25 cellular contexts compared by ENCODE assay signal in the genomic region with DNA sequence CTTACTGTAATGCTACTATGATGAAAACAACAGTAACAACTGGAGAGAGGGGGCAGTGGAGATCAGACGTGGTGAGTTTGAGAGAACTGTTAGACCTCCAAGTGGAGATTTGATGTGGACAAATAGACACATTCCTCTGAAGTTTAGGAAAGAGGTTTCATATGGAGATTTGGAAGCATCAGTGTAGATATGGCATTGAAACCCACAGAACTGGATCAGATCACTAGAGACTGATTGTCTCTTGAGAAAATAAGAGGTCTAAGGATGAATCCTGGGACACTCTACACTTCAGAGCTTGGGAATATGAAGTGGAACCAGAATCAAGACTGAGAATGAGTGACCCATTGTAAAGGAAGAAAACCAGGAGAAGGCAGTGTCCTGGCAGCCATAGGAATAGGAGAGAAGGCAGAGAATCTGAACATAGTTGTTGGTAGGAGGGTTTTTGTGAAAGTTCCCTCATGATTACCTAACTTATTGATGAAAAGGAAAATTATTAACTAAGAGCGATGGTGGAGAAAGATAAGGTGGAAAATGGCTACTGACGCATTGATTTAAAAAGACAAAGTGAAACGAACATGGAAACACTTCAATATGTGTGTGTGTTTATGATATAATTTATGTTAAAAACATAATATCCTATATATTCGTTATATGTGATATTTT. TPM values are rescaled to one million over a fixed set of nuclear protein-coding genes. Genes with fewer than 3 reads are reported as not detected.
DNase-seq lines count a peak whose midpoint lies in the region; ATAC-seq, FAIRE-seq and TF ChIP-seq lines count a peak whose summit lies in the region.
"Had no signal": no experiment of that assay in that cellular context is flagged by ENCODE, and none has a peak within 500 bp of the region (broad histone marks: within the 10 kb centered on the region; RNA-seq: fewer than 3 reads in every experiment).

No MANE protein-coding gene starts in this region.

- H3K4me1 ChIP-seq in right lobe of liver (peaks cover 0 to 19% (median 5%) of the 10 kb centered on the region in 4 donors), small intestine (ENCODE audit: control insufficient read depth in 2 of 2, insufficient read depth in 1 of 2, low read depth in 1 of 2, low read length in 1 of 2) (no peaks in the 10 kb centered on the region), colonic mucosa (no peaks in the 10 kb centered on the region)
- H3K4me1 ChIP-seq: A549, BE2C had no signal

- ATAC-seq in left lobe of liver (peak; percentile 73), right lobe of liver (peak; percentile 77 to 91 (median 80))
- ATAC-seq: A549, GM12878, HCT116 had no signal

- TF ChIP-seq POLR2A in H54 (IDR thresholded peaks at IDR 0.05; ENCODE audit: low read depth, low read length) (no peak), right lobe of liver (IDR thresholded peaks at IDR 0.05) (no peak)

- H3K27ac ChIP-seq in right lobe of liver: peak overlapping the region; percentile 47 to 86 (median 85)
- H3K27ac ChIP-seq in small intestine (ENCODE audit: low read depth in 1 of 2, low read length in 1 of 2): no peak overlapping the region
- no peak overlapping the region for H3K27ac ChIP-seq in colonic mucosa
- H3K27ac ChIP-seq: A549; BLaER1 treated with 17β-estradiol and CSF1 and Interleukin-3, amounts not matched to agents 10 nM and 100 nM; GM23248 had no signal

- DNase-seq in H54 (ENCODE audit: insufficient read length, low spot score) (no peak), left lobe of liver (ENCODE audit: low spot score) (no peak), right lobe of liver (no peak), small intestine (peak; percentile 9), NCI-H1694 (lab: John Stamatoyannopoulos, UW) (no peak), GM03348 (ENCODE audit: low spot score) (no peak), colonic mucosa (no peak)
- DNase-seq: 8988T; ACHN; AML-193; BE2C; CD4-positive, alpha-beta memory T cell; COR-L47; DMS153; DND-41; GM23248; H9 had no signal

- H3K36me3 ChIP-seq in right lobe of liver (no peaks in the 10 kb centered on the region), small intestine (ENCODE audit: control insufficient read depth in 2 of 2, insufficient read depth in 2 of 2, low read length in 2 of 2) (no peaks in the 10 kb centered on the region), colonic mucosa (no peaks in the 10 kb centered on the region)
- H3K36me3 ChIP-seq: BE2C; BLaER1 treated with 17β-estradiol and CSF1 and Interleukin-3, amounts not matched to agents 10 nM and 100 nM had no signal

- H3K27me3 ChIP-seq in right lobe of liver (no peaks in the 10 kb centered on the region), small intestine (ENCODE audit: control insufficient read depth in 2 of 2, insufficient read depth in 2 of 2, low read length in 2 of 2) (no peaks in the 10 kb centered on the region), colonic mucosa (no peaks in the 10 kb centered on the region)
- H3K27me3 ChIP-seq: BE2C; BLaER1 treated with 17β-estradiol and CSF1 and Interleukin-3, amounts not matched to agents 10 nM and 100 nM had no signal

- H3K9ac ChIP-seq in colonic mucosa (ENCODE audit: low read depth in 2 of 2, low read length in 2 of 2): no peak overlapping the region
- H3K9ac ChIP-seq: BLaER1 treated with 17β-estradiol and CSF1 and Interleukin-3, amounts not matched to agents 10 nM and 100 nM; GM23248 had no signal

- FAIRE-seq in H54 (lab: Jason Lieb, UNC) (peak; percentile 48), small intestine (lab: Jason Lieb, UNC) (no peak)
- FAIRE-seq: A549, G401.6, GM12878, GM19239, H1 had no signal

- H3K4me3 ChIP-seq in right lobe of liver (no peak overlapping the region), small intestine (ENCODE audit: low read depth in 1 of 2, low read length in 2 of 2) (no peak overlapping the region), colonic mucosa (no peak overlapping the region)
- H3K4me3 ChIP-seq: A549; BLaER1 treated with 17β-estradiol and CSF1 and Interleukin-3, amounts not matched to agents 10 nM and 100 nM; GM12878; GM23248 had no signal

- no peaks in the 10 kb centered on the region for H3K9me3 ChIP-seq in right lobe of liver
- no peaks in the 10 kb centered on the region for H3K9me3 ChIP-seq in small intestine (ENCODE audit: control insufficient read depth, low read depth)
- H3K9me3 ChIP-seq in colonic mucosa: no peaks in the 10 kb centered on the region
- H3K9me3 ChIP-seq: A549 had no signal

- WGBS in right lobe of liver (ENCODE audit: insufficient coverage, low coverage, low lambda C conversion rate, missing lambda C conversion rate): 34% methylated on average over 5 of the region's 5 CpGs
- WGBS in small intestine, 3 donors: 44 to 65% (median 44%) methylated on average over 5 of the region's 5 CpGs

- TF ChIP-seq CTCF in right lobe of liver (IDR thresholded peaks at IDR 0.05): no peak
- TF ChIP-seq CTCF in colonic mucosa (IDR thresholded peaks at IDR 0.05): no peak

- intact Hi-C loops in right lobe of liver (cut with DNase I): no loop called here
- intact Hi-C loops in colonic mucosa (cut with DNase I): no loop called here

RNA-seq across cellular contexts. Expression of a gene that starts 29.7 kb away (rescaled TPM):
- total RNA-seq in left lobe of liver (not detected), right lobe of liver (not detected), colonic mucosa (not detected)
- polyA plus RNA-seq in small intestine: not detected
- total RNA-seq: CD4-positive, alpha-beta memory T cell; GM12878; GM23248; H1; H9 had no signal
- polyA plus RNA-seq: A549; CD14-positive monocyte; CD4-positive, alpha-beta memory T cell; GM12878; GM23248; H1 had no signal

Comparison
In these comparisons a context has a peak if more than half of its experiments do, and no peak if none do; other contexts are left out.
1. H3K27ac ChIP-seq: peak in right lobe of liver (3 of 3); none in small intestine (0 of 2) and colonic mucosa (single experiment).